In the genomic region with DNA sequence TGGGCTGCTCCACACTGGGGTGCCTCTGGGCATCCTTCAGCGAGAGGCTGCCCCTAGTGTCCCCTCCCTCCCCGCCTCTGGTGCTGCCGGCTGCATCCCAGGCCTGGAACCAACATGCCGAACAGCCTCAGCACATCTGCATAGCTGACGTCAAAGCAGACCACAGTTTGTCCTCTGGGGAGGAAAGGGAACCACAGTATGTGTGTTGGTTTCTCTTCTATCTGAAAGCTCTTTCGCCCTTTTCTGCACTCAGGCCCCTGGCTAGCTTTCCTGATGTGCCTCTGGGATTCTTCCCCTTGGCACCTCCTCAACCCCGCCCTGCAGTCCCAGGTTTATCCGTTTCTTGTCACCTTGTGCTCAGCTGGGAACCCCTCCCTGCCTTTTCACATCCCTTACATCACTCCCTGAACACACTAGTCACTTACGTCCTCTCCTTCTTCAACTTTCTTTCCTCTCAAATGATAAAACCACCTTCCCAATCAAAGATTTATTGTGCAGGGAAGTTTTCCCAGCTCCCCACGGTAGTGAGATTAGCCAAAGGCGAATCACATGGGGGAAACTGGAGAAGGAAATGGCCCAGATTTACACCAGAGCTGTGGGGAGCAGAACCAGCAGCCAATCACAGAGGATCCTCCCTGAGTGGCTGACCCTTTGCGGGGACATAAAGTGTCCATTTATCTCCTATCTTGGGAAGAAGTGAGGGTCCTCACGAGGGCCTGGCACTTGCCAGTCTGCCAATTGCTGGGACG, we compare ENCODE assay signal across 1 cellular context.
TF ChIP-seq lines count a peak whose summit lies in the region.

No MANE protein-coding gene starts in this region.

TF ChIP-seq in WTC11, 78 proteins besides CTCF, POLR2A, EP300 and RAD21 (continued from another document):
- TF ChIP-seq AR (CRISPR knock-in tag; IDR thresholded peaks at IDR 0.05): no peak
- TF ChIP-seq CREB1 (CRISPR knock-in tag; IDR thresholded peaks at IDR 0.05): no peak
- no peak for TF ChIP-seq ZNF121 (CRISPR knock-in tag; IDR thresholded peaks at IDR 0.05)
- no peak for TF ChIP-seq FOXK1 (CRISPR knock-in tag; IDR thresholded peaks at IDR 0.05)
- no peak for TF ChIP-seq SP1 (CRISPR knock-in tag; conservative IDR thresholded peaks at IDR 0.05)
- TF ChIP-seq, protein P1, sequence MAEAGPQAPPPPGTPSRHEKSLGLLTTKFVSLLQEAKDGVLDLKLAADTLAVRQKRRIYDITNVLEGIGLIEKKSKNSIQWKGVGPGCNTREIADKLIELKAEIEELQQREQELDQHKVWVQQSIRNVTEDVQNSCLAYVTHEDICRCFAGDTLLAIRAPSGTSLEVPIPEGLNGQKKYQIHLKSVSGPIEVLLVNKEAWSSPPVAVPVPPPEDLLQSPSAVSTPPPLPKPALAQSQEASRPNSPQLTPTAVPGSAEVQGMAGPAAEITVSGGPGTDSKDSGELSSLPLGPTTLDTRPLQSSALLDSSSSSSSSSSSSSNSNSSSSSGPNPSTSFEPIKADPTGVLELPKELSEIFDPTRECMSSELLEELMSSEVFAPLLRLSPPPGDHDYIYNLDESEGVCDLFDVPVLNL (CRISPR knock-in tag; IDR thresholded peaks at IDR 0.05; ENCODE audit: borderline replicate concordance, low read depth): no peak
- TF ChIP-seq, protein P2, sequence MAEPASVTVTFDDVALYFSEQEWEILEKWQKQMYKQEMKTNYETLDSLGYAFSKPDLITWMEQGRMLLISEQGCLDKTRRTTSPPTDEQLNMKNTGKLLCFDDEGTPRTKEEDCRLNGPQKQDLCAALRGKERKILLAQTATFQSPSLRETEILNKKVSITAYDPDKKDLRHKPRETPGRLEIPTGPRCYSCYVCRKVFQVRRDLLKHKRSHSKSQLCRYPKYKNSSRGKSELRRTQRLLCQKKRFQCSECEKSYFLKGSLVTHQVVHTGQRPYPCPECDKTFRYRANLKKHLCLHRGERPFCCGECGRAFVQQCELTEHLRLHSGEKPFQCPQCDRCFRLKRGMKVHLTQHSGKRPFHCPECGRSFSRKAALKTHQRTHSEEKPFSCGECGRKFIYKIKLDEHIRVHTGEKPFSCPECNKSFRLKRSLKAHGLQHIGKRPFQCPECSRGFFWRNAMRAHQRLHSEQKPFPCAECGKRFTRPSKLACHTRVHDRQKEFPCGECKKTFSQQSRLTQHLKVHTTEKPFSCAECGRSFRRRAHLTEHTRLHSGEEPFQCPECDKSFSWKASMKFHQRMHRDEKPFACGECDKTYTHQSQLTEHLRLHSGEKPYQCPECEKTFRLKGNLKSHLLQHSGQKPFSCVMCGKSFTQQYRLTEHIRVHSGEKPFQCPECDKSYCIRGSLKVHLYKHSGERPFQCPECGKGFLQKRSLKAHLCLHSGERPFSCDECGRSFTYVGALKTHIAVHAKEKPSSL (CRISPR knock-in tag; conservative IDR thresholded peaks at IDR 0.05): no peak
- TF ChIP-seq NR1H2 (CRISPR knock-in tag; IDR thresholded peaks at IDR 0.05): no peak
- TF ChIP-seq JUN (CRISPR knock-in tag; IDR thresholded peaks at IDR 0.05): no peak
- no peak for TF ChIP-seq FOXP1 (CRISPR knock-in tag; IDR thresholded peaks at IDR 0.05; ENCODE audit: borderline replicate concordance)
- TF ChIP-seq, protein P3, sequence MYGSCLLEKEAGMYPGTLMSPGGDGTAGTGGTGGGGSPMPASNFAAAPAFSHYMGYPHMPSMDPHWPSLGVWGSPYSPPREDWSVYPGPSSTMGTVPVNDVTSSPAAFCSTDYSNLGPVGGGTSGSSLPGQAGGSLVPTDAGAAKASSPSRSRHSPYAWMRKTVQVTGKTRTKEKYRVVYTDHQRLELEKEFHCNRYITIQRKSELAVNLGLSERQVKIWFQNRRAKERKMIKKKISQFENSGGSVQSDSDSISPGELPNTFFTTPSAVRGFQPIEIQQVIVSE (CRISPR knock-in tag; IDR thresholded peaks at IDR 0.05; ENCODE audit: borderline replicate concordance): no peak
- TF ChIP-seq FOXJ3 (CRISPR knock-in tag; IDR thresholded peaks at IDR 0.05; ENCODE audit: borderline replicate concordance): no peak
- no peak for TF ChIP-seq ZNF281 (CRISPR knock-in tag; IDR thresholded peaks at IDR 0.05)
- TF ChIP-seq CBFB (CRISPR knock-in tag; IDR thresholded peaks at IDR 0.05; ENCODE audit: low read depth): no peak
